ENCODE assay signal across 8 cellular contexts in the genomic region with DNA sequence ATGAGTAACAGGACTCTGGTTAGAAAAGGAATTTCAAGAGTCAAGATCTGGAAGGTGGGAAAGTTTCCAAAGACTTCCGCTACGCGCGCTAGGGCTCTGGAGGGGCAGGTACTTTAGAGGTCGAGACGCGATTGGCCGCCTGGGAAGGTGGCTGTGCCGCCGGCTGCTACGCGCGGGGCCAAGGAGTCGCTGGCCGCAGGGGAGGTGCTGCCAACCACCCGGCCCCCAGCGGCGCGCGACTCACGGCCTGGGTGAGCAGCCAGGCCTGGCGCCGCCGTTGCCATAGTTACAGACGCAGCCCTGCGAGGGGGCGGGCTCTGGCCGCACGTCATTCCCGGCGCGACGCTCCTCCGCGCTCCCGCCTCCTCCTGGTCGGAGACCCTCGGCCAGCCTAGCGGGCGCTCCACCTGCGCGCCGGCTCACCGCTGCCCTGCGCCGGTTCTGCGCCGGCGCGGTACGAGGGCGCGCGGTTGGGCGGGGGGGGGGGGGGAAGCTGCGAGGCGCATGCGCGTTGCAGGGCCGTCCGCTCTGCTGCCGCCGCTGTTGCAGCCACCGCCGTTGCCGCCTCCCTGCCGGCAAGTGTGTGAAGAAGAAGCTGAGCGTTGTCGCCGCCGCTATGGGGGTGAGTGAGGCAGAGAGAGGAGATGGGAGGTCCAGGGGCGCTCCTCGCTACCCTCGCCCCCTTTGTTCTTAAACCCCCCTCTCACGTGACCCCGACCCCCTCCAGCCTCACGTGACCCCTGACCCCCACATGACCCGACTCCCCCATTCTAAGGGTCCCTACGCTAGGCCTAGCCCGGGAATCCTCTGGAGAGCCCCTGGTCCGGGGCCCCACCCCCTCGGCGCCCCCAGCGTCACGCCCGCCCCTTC. TPM values are rescaled to one million over a fixed set of nuclear protein-coding genes. Genes with fewer than 3 reads are reported as not detected.
DNase-seq lines count a peak whose midpoint lies in the region; ATAC-seq and TF ChIP-seq lines count a peak whose summit lies in the region.

A gene (plus strand): TSS at position 522 of the 870 bp plus-strand sequence. CDS start 95 bp downstream, at position 617.

- H3K79me2 ChIP-seq in PC-9 (ENCODE audit: low read depth): peaks cover 49% of the 10 kb centered on the region

- H3K4me3 ChIP-seq in PC-9 (peak within 1 kb of the TSS; percentile 77), esophagus (ENCODE audit: low read depth in 1 of 2, low read length in 2 of 2) (peak within 1 kb of the TSS; percentile 77 to 82)

- no TSS peak for BruUV-seq in PC-9 (replicated peaks; lab: Mats Ljungman, UMichigan)

- POLR2A ChIA-PET in PC-9 (lab: Charles Lee; ENCODE audit: unreplicated experiment): interaction anchor here (0.5 to 0.7 kb wide), 4 partner anchors 100 to 1173 kb away, joined by 3 to 10 read pairs (median 8); a partner anchor contains a TSS

- CTCF ChIA-PET in PC-9 (lab: Charles Lee): interaction anchor here (0.6 kb wide), 2 partner anchors 24 to 50 kb away, joined by 3 read pairs; no protein-coding TSS in a partner anchor

- H2AFZ ChIP-seq in PC-9: peak within 1 kb of the TSS; percentile 97

- peak; percentile 80 for ATAC-seq in GM21723 (IDR thresholded peaks at IDR 0.05; ENCODE audit: unreplicated experiment)

- H3K9me3 ChIP-seq in PC-9 (ENCODE audit: insufficient read depth, low read depth) (no peaks in the 10 kb centered on the region), esophagus (ENCODE audit: control insufficient read depth in 2 of 2, insufficient read depth in 1 of 2, low read depth in 1 of 2, low read length in 1 of 2) (no peaks in the 10 kb centered on the region)

- 0% methylated on average over 62 to 84 of the region's 86 CpGs for WGBS in esophagus, 2 donors

- peak within 1 kb of the TSS; percentile 99 for H3K4me2 ChIP-seq in PC-9

- no peaks in the 10 kb centered on the region for H3K27me3 ChIP-seq in PC-9 (ENCODE audit: insufficient read depth, low read depth)
- H3K27me3 ChIP-seq in esophagus (ENCODE audit: control insufficient read depth in 1 of 2, insufficient read depth in 2 of 2, low read length in 2 of 2): no peaks in the 10 kb centered on the region

- no peaks in the 10 kb centered on the region for H3K9me2 ChIP-seq in PC-9 (ENCODE audit: insufficient read depth)

- DNase-seq in DMS79 (lab: John Stamatoyannopoulos, UW) (peak; percentile 94), KBM-7 (peak; percentile 99), PC-9 (peak; percentile 97 to 99), myocyte (ENCODE audit: low read depth) (peak; percentile 92)
- DNase-seq in activated T-cell treated with anti-CD3 and anti-CD28 coated beads, Interleukin-2, amount 50 U/mL, for 1 hour: peak; percentile 90
- peak; percentile 80 to 93 for DNase-seq in stimulated activated CD8-positive, alpha-beta memory T cell treated with anti-CD3 and anti-CD28 coated beads, Interleukin-7, amount 100 ng/mL, for 4 hours (ENCODE audit: low read depth in 2 of 2)

- peaks cover 24% of the 10 kb centered on the region for H4K20me1 ChIP-seq in PC-9 (ENCODE audit: insufficient read depth)

- peaks cover 12% of the 10 kb centered on the region; the same call in 1 of the 2 replicates for H3K36me3 ChIP-seq in PC-9 (ENCODE audit: low read depth)
- peaks cover 0 to 3% of the 10 kb centered on the region in 2 donors for H3K36me3 ChIP-seq in esophagus (ENCODE audit: control insufficient read depth in 2 of 2, insufficient read depth in 2 of 2, low read length in 1 of 2)

- no peak for TF ChIP-seq CTCF in PC-9 (conservative IDR thresholded peaks at IDR 0.05)

- in situ Hi-C loops in KBM-7 (cut with MboI; ENCODE audit: low pct_unique_long_range_greater_than_20kb, low sequenced_read_pairs): no loop called here

- peaks cover 20% of the 10 kb centered on the region for H3F3A ChIP-seq in PC-9 (ENCODE audit: insufficient read depth, low read depth)

- H3K4me1 ChIP-seq in PC-9 (replicated peaks; ENCODE audit: insufficient read depth) (peaks cover 44% of the 10 kb centered on the region), esophagus (ENCODE audit: control insufficient read depth in 2 of 2, insufficient read depth in 2 of 2, low read length in 1 of 2) (peaks cover 0 to 7% of the 10 kb centered on the region in 2 donors)

- peak within 1 kb of the TSS; percentile 83 for H3K27ac ChIP-seq in PC-9
- H3K27ac ChIP-seq in esophagus (ENCODE audit: low read depth in 2 of 2, low read length in 1 of 2): peak within 1 kb of the TSS; percentile 38 to 88

- intact Hi-C loops in PC-9 (cut with micrococcal nuclease; ENCODE audit: unreplicated experiment): loop anchor here (1.0 to 10.0 kb wide), 4 partner anchors 19 to 264 kb away; a partner anchor contains a TSS

RNA-seq across cellular contexts. Expression of the gene that starts here (rescaled TPM):
- total RNA-seq in PC-9 (2021) (47.4 and 50.4 TPM in 2 replicates), myocyte (8.0 and 13.1 TPM in 2 replicates)
- 10 to 100 TPM in 1 of 2 donors, 1 to 10 TPM in 1; 8.5 to 11.8 TPM for polyA plus RNA-seq in esophagus
- 16.3 TPM for polyA plus RNA-seq in myocyte (2012)

Comparison
In these comparisons a context has a peak if more than half of its experiments do, and no peak if none do; other contexts are left out.
1. Peak in every context shown above with its lines: DNase-seq, ATAC-seq, H3K4me3 ChIP-seq and H3K27ac ChIP-seq.